In genomic region chr5:138573949-138574670, GRCh38 we compare ENCODE assay signal across 8 cellular contexts. TPM values are rescaled to one million over a fixed set of nuclear protein-coding genes. Genes with fewer than 3 reads are reported as not detected.
DNase-seq lines count a peak whose midpoint lies in the region; TF ChIP-seq lines count a peak whose summit lies in the region.

No MANE protein-coding gene starts in this region.

- H3K9me3 ChIP-seq in BLaER1 treated with 17β-estradiol and CSF1 and Interleukin-3, amounts not matched to agents 10 nM and 100 nM (replicated peaks in 1 of 11), result 0 out of 22 replicates have a peak, but pooled peaks cover 0 to 6% (median 0%) of the 10 kb centered on the region in 11 experiments
- H3K9me3 ChIP-seq in duodenal mucosa (ENCODE audit: control insufficient read depth in 1 of 2, low read length in 2 of 2), result no peaks in the 10 kb centered on the region

- DNase-seq in NAMALWA (ENCODE audit: low spot score), result peak; percentile 53
- no peak for DNase-seq in nephron progenitor cell
- DNase-seq in GM20000 (ENCODE audit: low spot score), result no peak
- DNase-seq in occipital lobe (lab: John Stamatoyannopoulos, UW), result no peak
- DNase-seq in NCI-H2081 treated with DMSO at 0.1 percent for 48 hours (lab: John Stamatoyannopoulos, UW), result no peak
- DNase-seq in NCI-H1436 treated with DMSO at 0.1 percent for 48 hours (lab: John Stamatoyannopoulos, UW), result no peak

- peaks cover 40 to 59% (median 53%) of the 10 kb centered on the region in 11 experiments; a peak in 21 of 22 replicates for H4K20me1 ChIP-seq in BLaER1 treated with 17β-estradiol and CSF1 and Interleukin-3, amounts not matched to agents 10 nM and 100 nM

- H3K4me3 ChIP-seq in BLaER1 treated with 17β-estradiol and CSF1 and Interleukin-3, amounts not matched to agents 10 nM and 100 nM, result peak overlapping the region; percentile 81 to 99 (median 91)
- peak overlapping the region; percentile 93 to 94 for H3K4me3 ChIP-seq in duodenal mucosa (ENCODE audit: low read depth in 1 of 2, low read length in 2 of 2)

- H3K27ac Mint-ChIP-seq in nephron progenitor cell, result peak overlapping the region; percentile 100

- no peaks in the 10 kb centered on the region for H3K27me3 Mint-ChIP-seq in nephron progenitor cell (ENCODE audit: low read depth, poor library complexity)

- no peaks in the 10 kb centered on the region for H3K27me3 ChIP-seq in BLaER1 treated with 17β-estradiol and CSF1 and Interleukin-3, amounts not matched to agents 10 nM and 100 nM
- no peaks in the 10 kb centered on the region for H3K27me3 ChIP-seq in duodenal mucosa (ENCODE audit: control insufficient read depth in 1 of 2, insufficient read depth in 2 of 2, low read length in 2 of 2)

- H3K36me3 Mint-ChIP-seq in nephron progenitor cell (ENCODE audit: low read depth), result peaks cover 48% of the 10 kb centered on the region

- H3K9ac ChIP-seq in BLaER1 treated with 17β-estradiol and CSF1 and Interleukin-3, amounts not matched to agents 10 nM and 100 nM, result peak overlapping the region; percentile 92 to 99 (median 98)
- peak overlapping the region; percentile 97 for H3K9ac ChIP-seq in duodenal mucosa (ENCODE audit: low read depth in 1 of 2, low read length in 2 of 2)

- H3K4me1 Mint-ChIP-seq in nephron progenitor cell, result peaks cover 46% of the 10 kb centered on the region

- TF ChIP-seq CTCF in nephron progenitor cell (IDR thresholded peaks at IDR 0.05) (no peak), GM20000 (IDR thresholded peaks at IDR 0.05; ENCODE audit: extremely low read depth, missing control alignments) (no peak)

- peaks cover 16 to 56% (median 33%) of the 10 kb centered on the region in 10 experiments for H3K4me1 ChIP-seq in BLaER1 treated with 17β-estradiol and CSF1 and Interleukin-3, amounts not matched to agents 10 nM and 100 nM
- peaks cover 11 to 14% of the 10 kb centered on the region in 2 donors for H3K4me1 ChIP-seq in duodenal mucosa (ENCODE audit: control insufficient read depth in 1 of 2, insufficient read depth in 2 of 2, low read length in 2 of 2)

- H3K27ac ChIP-seq in BLaER1 treated with 17β-estradiol and CSF1 and Interleukin-3, amounts not matched to agents 10 nM and 100 nM, result peak overlapping the region; percentile 95 to 100 (median 98)
- H3K27ac ChIP-seq in duodenal mucosa (ENCODE audit: low read depth, low read length), result no peak overlapping the region

- peaks cover 46 to 54% (median 51%) of the 10 kb centered on the region in 11 experiments for H3K36me3 ChIP-seq in BLaER1 treated with 17β-estradiol and CSF1 and Interleukin-3, amounts not matched to agents 10 nM and 100 nM
- H3K36me3 ChIP-seq in duodenal mucosa (ENCODE audit: control insufficient read depth in 1 of 2, insufficient read depth in 2 of 2, low read length in 2 of 2), result peaks cover 14 to 45% of the 10 kb centered on the region in 2 donors

- H3K4me3 Mint-ChIP-seq in nephron progenitor cell, result peak overlapping the region; percentile 97

- H3K9me3 Mint-ChIP-seq in nephron progenitor cell, result peaks cover 13% of the 10 kb centered on the region

- peak overlapping the region; percentile 85 to 98 (median 92) for H3K4me2 ChIP-seq in BLaER1 treated with 17β-estradiol and CSF1 and Interleukin-3, amounts not matched to agents 10 nM and 100 nM

RNA-seq across cellular contexts. Expression of gene HSPA9, which starts 1.1 kb away (rescaled TPM):
- total RNA-seq in occipital lobe, result 206 TPM

RNA-seq across cellular contexts. Expression of gene ETF1, which starts 31.1 kb away (rescaled TPM):
- 63.3 TPM for total RNA-seq in occipital lobe
